1 cellular context compared by ENCODE assay signal in genomic region chr20:49483018-49483705, GRCh38.
TF ChIP-seq lines count a peak whose summit lies in the region.

No MANE protein-coding gene starts in this region.

TF ChIP-seq in HEK293, 187 proteins besides CTCF, POLR2A, EP300 and RAD21 (continued from another document):
- TF ChIP-seq SP7 (tag by site-specific recombination; IDR thresholded peaks at IDR 0.05) (no peak), ZNF394 (tag by site-specific recombination; IDR thresholded peaks at IDR 0.05; ENCODE audit: borderline replicate concordance) (no peak)
TF ChIP-seq in HEK293: peak in this region for 16.
